Comparison of ENCODE assay signal across 16 cellular contexts in the genomic region with DNA sequence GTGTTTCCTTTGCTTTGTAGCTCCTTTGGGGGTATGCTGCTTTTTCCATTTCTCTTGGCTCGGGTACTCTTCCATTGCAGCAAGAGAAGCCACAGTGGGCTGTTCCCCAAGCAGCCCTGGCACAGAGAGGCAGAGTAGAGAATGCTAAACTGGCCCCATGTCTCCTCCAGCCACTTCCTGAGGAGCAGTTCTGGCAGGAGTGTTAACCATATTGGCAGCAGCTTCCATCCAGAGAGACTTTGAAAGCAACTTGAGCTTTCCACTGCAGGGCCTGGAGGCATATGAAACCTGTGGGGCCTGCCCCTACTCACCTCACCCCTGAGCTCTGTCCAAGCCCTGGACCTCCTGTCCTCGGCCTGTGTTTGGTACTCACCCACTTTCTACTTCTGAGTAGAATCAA.
"Had no signal": no experiment of that assay in that cellular context is flagged by ENCODE, and none has a peak within 500 bp of the region (broad histone marks: within the 10 kb centered on the region; RNA-seq: fewer than 3 reads in every experiment).

No MANE protein-coding gene starts in this region.

- H3K27ac ChIP-seq: ascending aorta, cardiac muscle cell, esophagus squamous epithelium, skin epidermis had no signal

- H3K36me3 ChIP-seq: cardiac muscle cell had no signal

- ATAC-seq: effector memory CD8-positive, alpha-beta T cell; natural killer cell treated with Interleukin-12 subunit alpha and Interleukin-12 subunit beta and Interleukin-15 and Interleukin-18, amount 100 ng/mL, for 72 hours had no signal

- DNase-seq: activated B cell treated with CpG ODN at 0.5 μM for 24 hours; activated CD4-positive, alpha-beta memory T cell treated with anti-CD3 and anti-CD28 coated beads, Interleukin-2, amount 10 ng/mL, durations not matched to agents 7 days and 5 days; activated CD4-positive, alpha-beta T cell treated with anti-CD3 and anti-CD28 coated beads for 48 hours; activated naive CD4-positive, alpha-beta T cell treated with anti-CD3 and anti-CD28 coated beads, Interleukin-2, amount 50 U/mL, for 16 hours; activated T-cell treated with anti-CD3 and anti-CD28 coated beads, Interleukin-2, amount 50 U/mL, for 24 hours; effector memory CD8-positive, alpha-beta T cell; esophagus squamous epithelium; hypothalamus; islet precursor cell; posterior cingulate gyrus; retina; trophoblast cell had no signal

- H3K27me3 ChIP-seq: ascending aorta, cardiac muscle cell, esophagus squamous epithelium had no signal

- H3K4me3 ChIP-seq: ascending aorta, cardiac muscle cell, esophagus squamous epithelium, skin epidermis had no signal
